In genomic region chr4:145804134-145804533, GRCh38 we compare ENCODE assay signal across 10 cellular contexts.
DNase-seq lines count a peak whose midpoint lies in the region; ATAC-seq, FAIRE-seq and TF ChIP-seq lines count a peak whose summit lies in the region.
"Had no signal": no experiment of that assay in that cellular context is flagged by ENCODE, and none has a peak within 500 bp of the region (broad histone marks: within the 10 kb centered on the region; RNA-seq: fewer than 3 reads in every experiment).

No MANE protein-coding gene starts in this region.

- H3K56ac ChIP-seq in IMR-90 (ENCODE audit: extremely low read depth, insufficient read depth, low read length) = no peak overlapping the region

- H3K4me3 ChIP-seq in A673 (ENCODE audit: low read depth, low read length, poor library complexity, severe bottlenecking) (no peak overlapping the region), IMR-90 (ENCODE audit: insufficient read depth, low read depth, low read length) (no peak overlapping the region), liver (ENCODE audit: low read depth in 1 of 3, low read length in 3 of 3) (no peak overlapping the region)
- H3K4me3 ChIP-seq: sigmoid colon had no signal

- H3K23ac ChIP-seq in IMR-90 (ENCODE audit: low read depth, low read length) = no peak overlapping the region

- no CpG with 5 or more reads among the region's 1 CpG for WGBS in IMR-90 (ENCODE audit: extremely low coverage in 2 of 2, insufficient read length in 1 of 2), 2 experiments
- 26% methylated on average over 1 of the region's 1 CpG for WGBS in liver

- H4K5ac ChIP-seq in IMR-90 (ENCODE audit: low read depth, low read length) = peak overlapping the region; percentile 60; the same call in 1 of the 2 replicates

- H3K36me3 ChIP-seq in A673 (ENCODE audit: insufficient read depth, low read length, poor library complexity, severe bottlenecking) = no peaks in the 10 kb centered on the region
- H3K36me3 ChIP-seq in IMR-90 (ENCODE audit: control insufficient read depth, insufficient read depth, low read length) = no peaks in the 10 kb centered on the region
- no peaks in the 10 kb centered on the region for H3K36me3 ChIP-seq in liver (ENCODE audit: control insufficient read depth in 4 of 4, insufficient read depth in 3 of 4, low read depth in 1 of 4, low read length in 3 of 4)
- H3K36me3 ChIP-seq: sigmoid colon had no signal

- TF ChIP-seq POLR2A in IMR-90 (IDR thresholded peaks at IDR 0.05; ENCODE audit: low read depth, low read length) (no peak), GM12892 (IDR thresholded peaks at IDR 0.05; ENCODE audit: low read depth, low read length) (no peak)

- TF ChIP-seq CTCF in A673 (conservative IDR thresholded peaks at IDR 0.05; ENCODE audit: low read depth, low read length) = no peak
- no peak for TF ChIP-seq CTCF in IMR-90 (conservative IDR thresholded peaks at IDR 0.05; ENCODE audit: low read depth, low read length)
- TF ChIP-seq CTCF in liver (IDR thresholded peaks at IDR 0.05; ENCODE audit: low read depth, low read length, missing input control) = no peak

- peak overlapping the region; percentile 33; the same call in 1 of the 2 replicates for H3K4me2 ChIP-seq in IMR-90 (ENCODE audit: low read depth, low read length)

- no peak overlapping the region for H4K91ac ChIP-seq in IMR-90 (ENCODE audit: insufficient read depth, low read depth, low read length)

- intact Hi-C loops in A673 (cut with micrococcal nuclease; ENCODE audit: unreplicated experiment) (no loop called here), IMR-90 (cut with micrococcal nuclease) (loop anchor here (2.0 to 10.0 kb wide), 3 partner anchors 69 to 629 kb away; partner anchors contain the start of gene MMAA)

- BruUV-seq in A673 (replicated peaks; lab: Mats Ljungman, UMichigan) (no TSS peak), IMR-90 (replicated peaks; lab: Mats Ljungman, UMichigan) (no TSS peak)

- DNase-seq in A673 (ENCODE audit: low spot score) (peak; percentile 73), IMR-90 (peak; percentile 95), cerebellum (ENCODE audit: low spot score) (peak; percentile 61), GOT3 (lab: John Stamatoyannopoulos, UW) (no peak), amygdala (lab: John Stamatoyannopoulos, UW) (no peak), GM12892 (ENCODE audit: insufficient read length) (no peak)
- DNase-seq: CD4-positive, CD25-positive, alpha-beta regulatory T cell; sigmoid colon had no signal

- H3K4ac ChIP-seq in IMR-90 (ENCODE audit: low read depth, low read length) = peak overlapping the region; percentile 17; the same call in 1 of the 2 replicates

- H2BK20ac ChIP-seq in IMR-90 (ENCODE audit: low read depth, low read length) = no peak overlapping the region

- FAIRE-seq in GM12892 (lab: Jason Lieb, UNC) = no peak

- POLR2A ChIA-PET in A673 (lab: Charles Lee; ENCODE audit: low non-redundant PET) (no interaction called here), IMR-90 (lab: Charles Lee; ENCODE audit: unreplicated experiment) (interaction anchor here (0.6 kb wide), 1 partner anchor 234 kb away, joined by 4 read pairs; no protein-coding TSS in a partner anchor)

- no peak overlapping the region for H2AK9ac ChIP-seq in IMR-90 (replicated peaks; ENCODE audit: low read depth, low read length, poor library complexity)

- peaks cover 0 to 18% of the 10 kb centered on the region in 2 experiments; a peak in 3 of 4 replicates for H3K79me1 ChIP-seq in IMR-90 (ENCODE audit: low read depth in 1 of 2, low read length in 2 of 2)

- peak overlapping the region; percentile 53; the same call in 1 of the 2 replicates for H2BK120ac ChIP-seq in IMR-90 (ENCODE audit: low read depth, low read length)

- in situ Hi-C loops in IMR-90 (cut with MboI; ENCODE audit: low sequenced_read_pairs) = no loop called here

- peaks cover 6% of the 10 kb centered on the region for H3K9me1 ChIP-seq in IMR-90 (ENCODE audit: insufficient read depth, low read length)

- H3K9me3 ChIP-seq in A673 (ENCODE audit: low read depth, low read length, poor library complexity, severe bottlenecking) (no peaks in the 10 kb centered on the region), IMR-90 (ENCODE audit: control insufficient read depth, insufficient read depth, low read length) (0 out of 2 replicates have a peak, but pooled peaks cover under 1% of the 10 kb centered on the region), liver (ENCODE audit: control insufficient read depth in 4 of 4, low read length in 3 of 4) (peaks cover 0 to under 1% (median 0%) of the 10 kb centered on the region in 4 donors)
- H3K9me3 ChIP-seq: sigmoid colon had no signal

- TF ChIP-seq RAD21 in IMR-90 (IDR thresholded peaks at IDR 0.05; ENCODE audit: low read length) (no peak), liver (IDR thresholded peaks at IDR 0.05) (peak; percentile 40 to 55)

- H3K14ac ChIP-seq in IMR-90 (replicated peaks; ENCODE audit: low read depth, low read length) = no peak overlapping the region

- no peak overlapping the region; the same call in 1 of the 2 replicates for H3K18ac ChIP-seq in IMR-90 (ENCODE audit: low read depth, low read length)

- H2AFZ ChIP-seq in IMR-90 (replicated peaks; ENCODE audit: low read length, poor library complexity) = no peak overlapping the region

- ATAC-seq in IMR-90 (ENCODE audit: low read depth) (peak; percentile 70), HG03521 (IDR thresholded peaks at IDR 0.05; ENCODE audit: unreplicated experiment) (no peak)

- peak overlapping the region; percentile 90 for H2BK5ac ChIP-seq in IMR-90 (ENCODE audit: low read depth, low read length, poor library complexity, severe bottlenecking)

- H3K4me1 ChIP-seq in A673 (ENCODE audit: insufficient read depth, low read length, poor library complexity, severe bottlenecking) (peaks cover 35% of the 10 kb centered on the region), IMR-90 (ENCODE audit: control insufficient read depth, insufficient read depth, low read length) (peaks cover 10% of the 10 kb centered on the region), liver (ENCODE audit: control insufficient read depth in 4 of 4, insufficient read depth in 4 of 4, low read length in 3 of 4) (peaks cover 2 to 35% (median 23%) of the 10 kb centered on the region in 4 donors)

- CTCF ChIA-PET in A673 (lab: Charles Lee) = no interaction called here
- CTCF ChIA-PET in IMR-90 (lab: Yijun Ruan, JAX) = interaction anchor here (0.8 kb wide), 1 partner anchor 102 kb away, joined by 4 read pairs; no protein-coding TSS in a partner anchor

- H3K9ac ChIP-seq in IMR-90 (ENCODE audit: low read depth, low read length) = no peak overlapping the region
- H3K9ac ChIP-seq in liver (ENCODE audit: low read depth in 1 of 2, low read length in 2 of 2) = no peak overlapping the region

- no peaks in the 10 kb centered on the region for H3K27me3 ChIP-seq in A673 (replicated peaks; ENCODE audit: insufficient read depth, low read depth, low read length, poor library complexity)
- H3K27me3 ChIP-seq in IMR-90 (ENCODE audit: control insufficient read depth, insufficient read depth, low read length) = no peaks in the 10 kb centered on the region
- no peaks in the 10 kb centered on the region for H3K27me3 ChIP-seq in liver (ENCODE audit: control insufficient read depth in 4 of 4, insufficient read depth in 4 of 4, low read length in 3 of 4)
- H3K27me3 ChIP-seq: sigmoid colon had no signal

- H4K20me1 ChIP-seq in IMR-90 (ENCODE audit: insufficient read depth, low read length) = no peaks in the 10 kb centered on the region

- peak overlapping the region in 1 of 2 experiments; percentile 54; a peak in 1 of 4 replicates for H4K8ac ChIP-seq in IMR-90 (ENCODE audit: low read depth in 2 of 2, low read length in 2 of 2)

- dilution Hi-C loops in IMR-90 (cut with HindIII; ENCODE audit: low sequenced_read_pairs, unreplicated experiment) = no loop called here

- H3K27ac ChIP-seq in A673 (ENCODE audit: low read depth, low read length, poor library complexity, severe bottlenecking) (peak overlapping the region; percentile 36), IMR-90 (ENCODE audit: insufficient read depth, low read length) (no peak overlapping the region), liver (ENCODE audit: low read depth in 1 of 2, low read length in 2 of 2) (no peak overlapping the region)

- H2BK15ac ChIP-seq in IMR-90 (ENCODE audit: low read depth, low read length) = no peak overlapping the region

- H2AK5ac ChIP-seq in IMR-90 (ENCODE audit: low read depth, low read length) = no peak overlapping the region

TF ChIP-seq in IMR-90, 13 proteins besides CTCF, POLR2A, EP300 and RAD21:
- peak; percentile 95 for TF ChIP-seq CEBPB (IDR thresholded peaks at IDR 0.05; ENCODE audit: low read depth, low read length)
- peak; percentile 63 for TF ChIP-seq MAZ (IDR thresholded peaks at IDR 0.05; ENCODE audit: borderline replicate concordance, low read depth, low read length)
- no peak for TF ChIP-seq FOS (IDR thresholded peaks at IDR 0.05; ENCODE audit: low read depth, low read length)
- TF ChIP-seq MXI1 (IDR thresholded peaks at IDR 0.05; ENCODE audit: borderline replicate concordance, low read depth, low read length) = no peak
- no peak for TF ChIP-seq RFX5 (IDR thresholded peaks at IDR 0.05; ENCODE audit: low read depth, low read length)

TF ChIP-seq in liver, 16 proteins besides CTCF, POLR2A, EP300 and RAD21 (continues in another document):
- TF ChIP-seq HNF4A (conservative IDR thresholded peaks at IDR 0.05) (peak; percentile 85 to 90), HNF4G (IDR thresholded peaks at IDR 0.05) (peak; percentile 52), NR2F2 (IDR thresholded peaks at IDR 0.05) (no peak), YY1 (IDR thresholded peaks at IDR 0.05) (no peak), TAF1 (conservative IDR thresholded peaks at IDR 0.05) (no peak), RXRA (IDR thresholded peaks at IDR 0.05) (peak; percentile 47 to 53), EGR1 (IDR thresholded peaks at IDR 0.05; ENCODE audit: low read depth in 2 of 2) (no peak), GABPA (IDR thresholded peaks at IDR 0.05 in 1 of 2, conservative IDR thresholded peaks at IDR 0.05 in 1 of 2) (no peak)
- TF ChIP-seq, protein P1, sequence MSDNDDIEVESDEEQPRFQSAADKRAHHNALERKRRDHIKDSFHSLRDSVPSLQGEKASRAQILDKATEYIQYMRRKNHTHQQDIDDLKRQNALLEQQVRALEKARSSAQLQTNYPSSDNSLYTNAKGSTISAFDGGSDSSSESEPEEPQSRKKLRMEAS (IDR thresholded peaks at IDR 0.05) = no peak
- TF ChIP-seq, protein P2, sequence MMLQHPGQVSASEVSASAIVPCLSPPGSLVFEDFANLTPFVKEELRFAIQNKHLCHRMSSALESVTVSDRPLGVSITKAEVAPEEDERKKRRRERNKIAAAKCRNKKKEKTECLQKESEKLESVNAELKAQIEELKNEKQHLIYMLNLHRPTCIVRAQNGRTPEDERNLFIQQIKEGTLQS (IDR thresholded peaks at IDR 0.05) = peak; percentile 95

Comparison
In these comparisons a context has a peak if more than half of its experiments do, and no peak if none do; other contexts are left out.
1. DNase-seq: peak in A673 (single experiment), IMR-90 (single experiment) and cerebellum (single experiment); none in GOT3 (single experiment), amygdala (0 of 56) and GM12892 (single experiment).